9 cellular contexts compared by ENCODE assay signal in genomic region chr19:342801-343421, GRCh38. TPM values are rescaled to one million over a fixed set of nuclear protein-coding genes. Genes with fewer than 3 reads are reported as not detected.
DNase-seq lines count a peak whose midpoint lies in the region; ATAC-seq and TF ChIP-seq lines count a peak whose summit lies in the region.
"Had no signal": no experiment of that assay in that cellular context is flagged by ENCODE, and none has a peak within 500 bp of the region (broad histone marks: within the 10 kb centered on the region; RNA-seq: fewer than 3 reads in every experiment).

No MANE protein-coding gene starts in this region.

- H3K9me3 Mint-ChIP-seq in activated CD8-positive, alpha-beta T cell treated with anti-CD3 and anti-CD28 coated beads, Interleukin-2, amount 10 ng/mL, durations not matched to agents 7 days and 5 days (ENCODE audit: insufficient read depth), result no peaks in the 10 kb centered on the region

- intact Hi-C loops in Right ventricle myocardium inferior (cut with DNase I) (loop anchor here (2.0 kb wide), 1 partner anchor 34 kb away; no protein-coding TSS in a partner anchor), prostate gland (cut with DNase I) (no loop called here)

- H3K4me1 ChIP-seq in prostate gland (replicated peaks), result peaks cover 22% of the 10 kb centered on the region

- H3K27ac ChIP-seq in AG04450 (ENCODE audit: low read depth, low read length), result peak overlapping the region; percentile 22
- peak overlapping the region; percentile 69 to 83 for H3K27ac ChIP-seq in prostate gland
- H3K27ac ChIP-seq: neutrophil had no signal

- peak overlapping the region; percentile 73 for H3K4me3 Mint-ChIP-seq in activated CD8-positive, alpha-beta T cell treated with anti-CD3 and anti-CD28 coated beads, Interleukin-2, amount 10 ng/mL, durations not matched to agents 7 days and 5 days

- 40% methylated on average over 14 of the region's 14 CpGs for WGBS in prostate gland

- no peak for ATAC-seq in activated CD8-positive, alpha-beta T cell treated with anti-CD3 and anti-CD28 coated beads, Interleukin-2, amount 10 ng/mL, durations not matched to agents 7 days and 5 days
- peak; percentile 25 for ATAC-seq in Right ventricle myocardium inferior

- no peak for TF ChIP-seq CTCF in AG04450 (IDR thresholded peaks at IDR 0.05; ENCODE audit: low read depth, low read length)
- no peak for TF ChIP-seq CTCF in prostate gland (IDR thresholded peaks at IDR 0.05)

- H3K9me3 ChIP-seq in AG04450 (ENCODE audit: control insufficient read depth, insufficient read depth, low read length) (peaks cover 7% of the 10 kb centered on the region), prostate gland (no peaks in the 10 kb centered on the region)
- H3K9me3 ChIP-seq: neutrophil had no signal

- DNase-seq in AG04450 (ENCODE audit: low read depth, low spot score) (peak; percentile 65), HT-29 (ENCODE audit: low spot score) (peak; percentile 51), Right ventricle myocardium inferior (ENCODE audit: missing footprints) (no peak), prostate gland (ENCODE audit: low spot score) (no peak), NCI-H1694 treated with DMSO at 0.1 percent for 48 hours (lab: John Stamatoyannopoulos, UW) (no peak), hippocampal formation (lab: John Stamatoyannopoulos, UW) (no peak), NCI-H2227 treated with DMSO at 0.1 percent for 48 hours (lab: John Stamatoyannopoulos, UW) (no peak)
- DNase-seq in activated CD8-positive, alpha-beta T cell treated with anti-CD3 and anti-CD28 coated beads, Interleukin-2, amount 10 ng/mL, durations not matched to agents 7 days and 5 days, result no peak

- CTCF ChIA-PET in AG04450 (lab: Charles Lee), result interaction anchor here (1.9 kb wide), 1 partner anchor 164 kb away, joined by 5 read pairs; no protein-coding TSS in a partner anchor
- CTCF ChIA-PET in activated CD8-positive, alpha-beta T cell treated with anti-CD3 and anti-CD28 coated beads, Interleukin-2, amount 10 ng/mL, durations not matched to agents 7 days and 5 days (lab: Charles Lee), result interaction anchor here (1.0 to 1.4 kb wide), 2 partner anchors 47 to 168 kb away, joined by 3 to 4 read pairs; no protein-coding TSS in a partner anchor

- H3K27ac Mint-ChIP-seq in activated CD8-positive, alpha-beta T cell treated with anti-CD3 and anti-CD28 coated beads, Interleukin-2, amount 10 ng/mL, durations not matched to agents 7 days and 5 days, result no peak overlapping the region

- H3K36me3 Mint-ChIP-seq in activated CD8-positive, alpha-beta T cell treated with anti-CD3 and anti-CD28 coated beads, Interleukin-2, amount 10 ng/mL, durations not matched to agents 7 days and 5 days (ENCODE audit: low read depth), result peaks cover 26% of the 10 kb centered on the region

- POLR2A ChIA-PET in AG04450 (lab: Yijun Ruan, JAX), result interaction anchor here (0.9 kb wide), 1 partner anchor 146 kb away, joined by 3 read pairs; no protein-coding TSS in a partner anchor
- POLR2A ChIA-PET in activated CD8-positive, alpha-beta T cell treated with anti-CD3 and anti-CD28 coated beads, Interleukin-2, amount 10 ng/mL, durations not matched to agents 7 days and 5 days (lab: Charles Lee), result no interaction called here

- H3K27me3 Mint-ChIP-seq in activated CD8-positive, alpha-beta T cell treated with anti-CD3 and anti-CD28 coated beads, Interleukin-2, amount 10 ng/mL, durations not matched to agents 7 days and 5 days (ENCODE audit: low read depth), result peaks cover 8% of the 10 kb centered on the region

- H3K4me1 Mint-ChIP-seq in activated CD8-positive, alpha-beta T cell treated with anti-CD3 and anti-CD28 coated beads, Interleukin-2, amount 10 ng/mL, durations not matched to agents 7 days and 5 days (ENCODE audit: low read depth), result peaks cover 55% of the 10 kb centered on the region

- H3K4me3 ChIP-seq in AG04450 (ENCODE audit: low read depth, low read length), result peak overlapping the region; percentile 71
- peak overlapping the region; percentile 88 to 96 for H3K4me3 ChIP-seq in prostate gland

- H3K27me3 ChIP-seq in AG04450 (ENCODE audit: control insufficient read depth, insufficient read depth, low read length), result no peaks in the 10 kb centered on the region
- no peaks in the 10 kb centered on the region for H3K27me3 ChIP-seq in prostate gland (replicated peaks; ENCODE audit: insufficient read depth)

- no peaks in the 10 kb centered on the region for H3K36me3 ChIP-seq in prostate gland
- H3K36me3 ChIP-seq: neutrophil had no signal

- TF ChIP-seq POLR2A in prostate gland (IDR thresholded peaks at IDR 0.05), result peak; percentile 15

RNA-seq across cellular contexts. Expression of gene MIER2, which starts 1.7 kb away (rescaled TPM):
- 14.5 and 25.5 TPM in 2 replicates for polyA plus RNA-seq in AG04450 (2011; rRNA removed)
- polyA minus RNA-seq in AG04450 (2011; rRNA and poly(A)+ RNA removed), result 73.8 and 94.2 TPM in 2 replicates
- 20.8 and 29.8 TPM in 2 replicates for total RNA-seq in HT-29 (2014; rRNA removed; shearing (Covaris generic))
- 10 to 100 TPM; 21.6 to 23.1 TPM for total RNA-seq in activated CD8-positive, alpha-beta T cell treated with anti-CD3 and anti-CD28 coated beads, Interleukin-2, amount 10 ng/mL, durations not matched to agents 7 days and 5 days
- total RNA-seq in Right ventricle myocardium inferior (16.3 TPM), prostate gland (10 to 100 TPM; 16.9 to 37.1 TPM)

RNA-seq across cellular contexts. Expression of gene PLPP2, which starts 51.7 kb away (rescaled TPM):
- polyA plus RNA-seq in AG04450 (2011; rRNA removed), result 3.9 and 7.5 TPM in 2 replicates
- polyA minus RNA-seq in AG04450 (2011; rRNA and poly(A)+ RNA removed), result 2.6 and 3.1 TPM in 2 replicates
- total RNA-seq in HT-29 (2014; rRNA removed; shearing (Covaris generic)), result 226 and 231 TPM in 2 replicates
- total RNA-seq in activated CD8-positive, alpha-beta T cell treated with anti-CD3 and anti-CD28 coated beads, Interleukin-2, amount 10 ng/mL, durations not matched to agents 7 days and 5 days, result not detected
- total RNA-seq in Right ventricle myocardium inferior (0.76 TPM), prostate gland (10 to 100 TPM; 40.1 to 76.6 TPM)

Comparison
In these comparisons a context has a peak if more than half of its experiments do, and no peak if none do; other contexts are left out.
1. DNase-seq: peak in AG04450 (single experiment) and HT-29 (single experiment); none in activated CD8-positive, alpha-beta T cell treated with anti-CD3 and anti-CD28 coated beads, Interleukin-2, amount 10 ng/mL, durations not matched to agents 7 days and 5 days (single experiment), Right ventricle myocardium inferior (single experiment), prostate gland (single experiment), NCI-H1694 treated with DMSO at 0.1 percent for 48 hours (single experiment), hippocampal formation (0 of 2) and NCI-H2227 treated with DMSO at 0.1 percent for 48 hours (single experiment).
2. RNA of gene PLPP2, which starts 51.7 kb away (total RNA-seq): 226 to 231 TPM in HT-29 and 40.1 to 76.6 TPM in prostate gland; 0.76 TPM in Right ventricle myocardium inferior (single experiment) and not detected in activated CD8-positive, alpha-beta T cell treated with anti-CD3 and anti-CD28 coated beads, Interleukin-2, amount 10 ng/mL, durations not matched to agents 7 days and 5 days; every median in the first group is over 10 times any median in the second.